8 cellular contexts compared by ENCODE assay signal in genomic region chr2:159904127-159904564, GRCh38. TPM values are rescaled to one million over a fixed set of nuclear protein-coding genes. Genes with fewer than 3 reads are reported as not detected.
A peak's percentile ranks its signal among the peaks of the same experiment; 100 is the strongest.
DNase-seq lines count a peak whose midpoint lies in the region; ATAC-seq and TF ChIP-seq lines count a peak whose summit lies in the region.

No MANE protein-coding gene starts in this region.

- peaks cover 12% of the 10 kb centered on the region for H3K4me1 ChIP-seq in CD8-positive, alpha-beta T cell (ENCODE audit: insufficient read depth, low read length)
- peaks cover 0 to 32% (median 7%) of the 10 kb centered on the region in 9 donors for H3K4me1 ChIP-seq in heart right ventricle

- 1 to 3% methylated on average over 28 of the region's 28 CpGs for WGBS in heart right ventricle, 2 donors

- peaks cover 38% of the 10 kb centered on the region for H3K36me3 Mint-ChIP-seq in CD8-positive, alpha-beta T cell
- H3K36me3 Mint-ChIP-seq in activated T-helper 1 cell treated with anti-CD3 and anti-CD28 coated beads, Interleukin-12 subunit alpha, Interleukin-12 subunit beta, Interleukin-2, Interleukin-4 antibody, amounts not matched to agents 30 ng/mL and 10 ng/mL and 1 ng/mL, durations not matched to agents 14 hours and 24 hours and 36 hours (ENCODE audit: low read depth), result peaks cover 10% of the 10 kb centered on the region

- peak overlapping the region; percentile 98 for H3K4me3 Mint-ChIP-seq in CD8-positive, alpha-beta T cell
- H3K4me3 Mint-ChIP-seq in activated T-helper 1 cell treated with anti-CD3 and anti-CD28 coated beads, Interleukin-12 subunit alpha, Interleukin-12 subunit beta, Interleukin-2, Interleukin-4 antibody, amounts not matched to agents 30 ng/mL and 10 ng/mL and 1 ng/mL, durations not matched to agents 14 hours and 24 hours and 36 hours, result peak overlapping the region; percentile 92

- H3K27ac ChIP-seq in CD8-positive, alpha-beta T cell (ENCODE audit: low read depth, low read length), result peak overlapping the region; percentile 94
- H3K27ac ChIP-seq in heart right ventricle (peak overlapping the region in 3 of 10 donors; percentile 9 to 80 (median 48)), skin epidermis (peak overlapping the region; percentile 14 to 90 (median 76))

- POLR2A ChIA-PET in CD8-positive, alpha-beta T cell (lab: Charles Lee), result interaction anchor here (0.9 to 2.0 kb wide), 4 partner anchors 13 to 388 kb away, joined by 3 to 14 read pairs (median 4); partner anchors contain the start of gene MARCHF7

- H3K9me3 Mint-ChIP-seq in CD8-positive, alpha-beta T cell, result no peaks in the 10 kb centered on the region
- H3K9me3 Mint-ChIP-seq in activated T-helper 1 cell treated with anti-CD3 and anti-CD28 coated beads, Interleukin-12 subunit alpha, Interleukin-12 subunit beta, Interleukin-2, Interleukin-4 antibody, amounts not matched to agents 30 ng/mL and 10 ng/mL and 1 ng/mL, durations not matched to agents 14 hours and 24 hours and 36 hours, result no peaks in the 10 kb centered on the region

- H3K27me3 ChIP-seq in CD8-positive, alpha-beta T cell (ENCODE audit: insufficient read depth, low read length), result no peaks in the 10 kb centered on the region
- peaks cover 0 to 10% (median 7%) of the 10 kb centered on the region in 7 donors for H3K27me3 ChIP-seq in heart right ventricle

- H3K27me3 Mint-ChIP-seq in CD8-positive, alpha-beta T cell (ENCODE audit: low read depth), result no peaks in the 10 kb centered on the region
- no peaks in the 10 kb centered on the region for H3K27me3 Mint-ChIP-seq in activated T-helper 1 cell treated with anti-CD3 and anti-CD28 coated beads, Interleukin-12 subunit alpha, Interleukin-12 subunit beta, Interleukin-2, Interleukin-4 antibody, amounts not matched to agents 30 ng/mL and 10 ng/mL and 1 ng/mL, durations not matched to agents 14 hours and 24 hours and 36 hours (ENCODE audit: insufficient read depth)

- H3K27ac Mint-ChIP-seq in CD8-positive, alpha-beta T cell, result peak overlapping the region; percentile 98
- H3K27ac Mint-ChIP-seq in activated T-helper 1 cell treated with anti-CD3 and anti-CD28 coated beads, Interleukin-12 subunit alpha, Interleukin-12 subunit beta, Interleukin-2, Interleukin-4 antibody, amounts not matched to agents 30 ng/mL and 10 ng/mL and 1 ng/mL, durations not matched to agents 14 hours and 24 hours and 36 hours, result peak overlapping the region; percentile 91

- CTCF ChIA-PET in CD8-positive, alpha-beta T cell (lab: Charles Lee), result interaction anchor here (1.0 to 3.1 kb wide), 3 partner anchors 9 to 18 kb away, joined by 3 to 12 read pairs (median 5); no protein-coding TSS in a partner anchor

- peaks cover 46% of the 10 kb centered on the region for H3K4me1 Mint-ChIP-seq in CD8-positive, alpha-beta T cell (ENCODE audit: low read depth)
- H3K4me1 Mint-ChIP-seq in activated T-helper 1 cell treated with anti-CD3 and anti-CD28 coated beads, Interleukin-12 subunit alpha, Interleukin-12 subunit beta, Interleukin-2, Interleukin-4 antibody, amounts not matched to agents 30 ng/mL and 10 ng/mL and 1 ng/mL, durations not matched to agents 14 hours and 24 hours and 36 hours (ENCODE audit: low read depth), result peaks cover 41% of the 10 kb centered on the region

- peak; percentile 62 for ATAC-seq in CD8-positive, alpha-beta T cell
- ATAC-seq in heart right ventricle, result peak in 7 of 8 donors; percentile 16 to 72 (median 27)

- DNase-seq in CD8-positive, alpha-beta T cell, result peak; percentile 33 to 80 (median 56)
- DNase-seq in GM20000 (ENCODE audit: low spot score) (peak; percentile 59), HPDE6-E6E7 (ENCODE audit: extremely low spot score) (peak; percentile 19), heart right ventricle (peak in 1 of 2 donors; percentile 12), HCEC 1CT (no peak), NCI-H146 treated with DMSO at 0.1 percent for 48 hours (lab: John Stamatoyannopoulos, UW; ENCODE audit: unreplicated experiment) (no peak)
- peak; percentile 19 for DNase-seq in activated T-helper 1 cell treated with anti-CD3 and anti-CD28 coated beads, Interleukin-12 subunit alpha, Interleukin-12 subunit beta, Interleukin-2, Interleukin-4 antibody, amounts not matched to agents 30 ng/mL and 10 ng/mL and 1 ng/mL, durations not matched to agents 14 hours and 24 hours and 36 hours (ENCODE audit: low spot score)

- no peak for TF ChIP-seq CTCF in CD8-positive, alpha-beta T cell (IDR thresholded peaks at IDR 0.05)
- TF ChIP-seq CTCF in GM20000 (IDR thresholded peaks at IDR 0.05; ENCODE audit: extremely low read depth, missing control alignments) (no peak), heart right ventricle (IDR thresholded peaks at IDR 0.05) (no peak)

- H3K36me3 ChIP-seq in CD8-positive, alpha-beta T cell (ENCODE audit: insufficient read depth, low read length), result no peaks in the 10 kb centered on the region
- no peaks in the 10 kb centered on the region for H3K36me3 ChIP-seq in heart right ventricle

- intact Hi-C loops in CD8-positive, alpha-beta T cell (cut with DNase I, micrococcal nuclease), result loop anchor here (1.0 to 10.0 kb wide), 11 partner anchors 18 to 1447 kb away; partner anchors contain the start of genes MARCHF7 (in 2 of the 2), BAZ2B (in 1 of the 2), CCDC148 (in 1 of the 2) and PKP4 (in 1 of the 2)
- intact Hi-C loops in activated T-helper 1 cell treated with anti-CD3 and anti-CD28 coated beads, Interleukin-12 subunit alpha, Interleukin-12 subunit beta, Interleukin-2, Interleukin-4 antibody, amounts not matched to agents 30 ng/mL and 10 ng/mL and 1 ng/mL, durations not matched to agents 14 hours and 24 hours and 36 hours (cut with micrococcal nuclease), result loop anchor here (1.0 to 10.0 kb wide), 7 partner anchors 9 to 1231 kb away; partner anchors contain the start of genes MARCHF7, RBMS1 and WDSUB1
- intact Hi-C loops in heart right ventricle (cut with DNase I), result no loop called here

- H3K4me3 ChIP-seq in CD8-positive, alpha-beta T cell (ENCODE audit: low read depth, low read length), result peak overlapping the region; percentile 97
- peak overlapping the region; percentile 25 to 70 (median 56) for H3K4me3 ChIP-seq in heart right ventricle
- H3K4me3 ChIP-seq in skin epidermis, result peak overlapping the region; percentile 38 to 70 (median 56)

- H3K9me3 ChIP-seq in CD8-positive, alpha-beta T cell (ENCODE audit: low read length), result no peaks in the 10 kb centered on the region
- H3K9me3 ChIP-seq in heart right ventricle, result no peaks in the 10 kb centered on the region

RNA-seq across cellular contexts. Expression of gene LY75, which starts 0.4 kb away (rescaled TPM):
- 10 to 100 TPM; 20.0 to 21.3 TPM for total RNA-seq in CD8-positive, alpha-beta T cell
- 50.6 and 53.5 TPM in 2 replicates for total RNA-seq in activated T-helper 1 cell treated with anti-CD3 and anti-CD28 coated beads, Interleukin-12 subunit alpha, Interleukin-12 subunit beta, Interleukin-2, Interleukin-4 antibody, amounts not matched to agents 30 ng/mL and 10 ng/mL and 1 ng/mL, durations not matched to agents 14 hours and 24 hours and 36 hours
- total RNA-seq in heart right ventricle, result 1 to 10 TPM in 2 of 10 donors, under 1 TPM in 8; 0.15 to 3.4 (median 0.64) TPM
- polyA plus RNA-seq in heart right ventricle, result under 1 TPM; 0.44 to 0.49 TPM

Comparison
In these comparisons a context has a peak if more than half of its experiments do, and no peak if none do; other contexts are left out.
1. DNase-seq: peak in CD8-positive, alpha-beta T cell (7 of 7), GM20000 (single experiment), HPDE6-E6E7 (single experiment) and activated T-helper 1 cell treated with anti-CD3 and anti-CD28 coated beads, Interleukin-12 subunit alpha, Interleukin-12 subunit beta, Interleukin-2, Interleukin-4 antibody, amounts not matched to agents 30 ng/mL and 10 ng/mL and 1 ng/mL, durations not matched to agents 14 hours and 24 hours and 36 hours (single experiment); none in HCEC 1CT (single experiment) and NCI-H146 treated with DMSO at 0.1 percent for 48 hours (single experiment).
2. RNA of gene LY75, which starts 0.4 kb away (total RNA-seq): 50.6 to 53.5 TPM in activated T-helper 1 cell treated with anti-CD3 and anti-CD28 coated beads, Interleukin-12 subunit alpha, Interleukin-12 subunit beta, Interleukin-2, Interleukin-4 antibody, amounts not matched to agents 30 ng/mL and 10 ng/mL and 1 ng/mL, durations not matched to agents 14 hours and 24 hours and 36 hours and 20.0 to 21.3 TPM in CD8-positive, alpha-beta T cell; 0.15 to 3.4 TPM in heart right ventricle; every median in the first group is over 4 times any median in the second.
3. intact Hi-C loops: an anchor here in CD8-positive, alpha-beta T cell (1.0 to 10.0 kb wide) and activated T-helper 1 cell treated with anti-CD3 and anti-CD28 coated beads, Interleukin-12 subunit alpha, Interleukin-12 subunit beta, Interleukin-2, Interleukin-4 antibody, amounts not matched to agents 30 ng/mL and 10 ng/mL and 1 ng/mL, durations not matched to agents 14 hours and 24 hours and 36 hours (1.0 to 10.0 kb wide); none called in heart right ventricle.
4. Peak in every context shown above with its lines, with median percentiles within 50 percentile points of each other: H3K4me3 ChIP-seq.